7 cellular contexts compared by ENCODE assay signal in genomic region chr12:70217416-70217815, GRCh38.
"Had no signal": no experiment of that assay in that cellular context is flagged by ENCODE, and none has a peak within 500 bp of the region (broad histone marks: within the 10 kb centered on the region; RNA-seq: fewer than 3 reads in every experiment).

No MANE protein-coding gene starts in this region.

- H3K4me3 ChIP-seq: GM23248, HAP-1, K562 had no signal

- H3K36me3 ChIP-seq: HAP-1 had no signal

- H3K4me1 ChIP-seq: HAP-1 had no signal

- ATAC-seq: HCT116, K562 had no signal

- H3K9ac ChIP-seq: GM23248 had no signal

- H3K27ac ChIP-seq: GM23248 had no signal

- DNase-seq: GM23248, GOT3, H7, IMR-90 had no signal
